ENCODE assay signal across 1 cellular context in genomic region chr4:140641789-140642439, GRCh38.
TF ChIP-seq lines count a peak whose summit lies in the region.

No MANE protein-coding gene starts in this region.

TF ChIP-seq in HepG2, 621 proteins besides CTCF, POLR2A, EP300 and RAD21 (continued from another document and continues in another):
- TF ChIP-seq ZHX1 (CRISPR knock-in tag; IDR thresholded peaks at IDR 0.05; ENCODE audit: low read depth), result no peak
- no peak for TF ChIP-seq ZBTB33 (CRISPR knock-in tag; IDR thresholded peaks at IDR 0.05)
- TF ChIP-seq CREM (IDR thresholded peaks at IDR 0.05), result 0 out of 2 replicates have a peak, but pooled peaks have one; percentile 43
- no peak for TF ChIP-seq CREM (CRISPR knock-in tag; IDR thresholded peaks at IDR 0.05)
- TF ChIP-seq ZNF225 (CRISPR knock-in tag; IDR thresholded peaks at IDR 0.05), result no peak
- no peak for TF ChIP-seq ADNP (CRISPR knock-in tag; IDR thresholded peaks at IDR 0.05)
- TF ChIP-seq ZBTB49 (CRISPR knock-in tag; IDR thresholded peaks at IDR 0.05; ENCODE audit: borderline replicate concordance), result no peak
- peak; percentile 68 for TF ChIP-seq ISL2 (CRISPR knock-in tag; IDR thresholded peaks at IDR 0.05)
- TF ChIP-seq ZIK1 (CRISPR knock-in tag; IDR thresholded peaks at IDR 0.05; ENCODE audit: borderline replicate concordance, low read depth), result no peak
- 0 out of 2 replicates have a peak, but pooled peaks have one; percentile 37 for TF ChIP-seq MTERF4 (CRISPR knock-in tag; IDR thresholded peaks at IDR 0.05)
- TF ChIP-seq SMARCE1 (IDR thresholded peaks at IDR 0.05; ENCODE audit: borderline replicate concordance), result no peak
- 0 out of 2 replicates have a peak, but pooled peaks have one; percentile 45 for TF ChIP-seq BRF2 (CRISPR knock-in tag; IDR thresholded peaks at IDR 0.05)
- peak; percentile 46; the same call in 1 of the 2 replicates for TF ChIP-seq NFIC (IDR thresholded peaks at IDR 0.05; ENCODE audit: low read length)
- no peak for TF ChIP-seq SALL2 (CRISPR knock-in tag; IDR thresholded peaks at IDR 0.05)
- TF ChIP-seq ZNF740 (CRISPR knock-in tag; IDR thresholded peaks at IDR 0.05), result peak; percentile 50; the same call in 1 of the 2 replicates
- TF ChIP-seq ZBTB10 (CRISPR knock-in tag; IDR thresholded peaks at IDR 0.05; ENCODE audit: borderline replicate concordance), result peak; percentile 70; the same call in 1 of the 2 replicates
- no peak for TF ChIP-seq ZNF407 (CRISPR knock-in tag; IDR thresholded peaks at IDR 0.05; ENCODE audit: not compliant biosample characterization)
- TF ChIP-seq ZNF562 (CRISPR knock-in tag; IDR thresholded peaks at IDR 0.05; ENCODE audit: borderline replicate concordance), result no peak
- peak; percentile 2; the same call in 1 of the 2 replicates for TF ChIP-seq FOSL2 (CRISPR knock-in tag; IDR thresholded peaks at IDR 0.05)
- peak; percentile 63; the same call in 1 of the 2 replicates for TF ChIP-seq HDAC1 (CRISPR knock-in tag; IDR thresholded peaks at IDR 0.05)
- peak; percentile 30; the same call in 1 of the 2 replicates for TF ChIP-seq ZNF503 (CRISPR knock-in tag; IDR thresholded peaks at IDR 0.05)
- peak; percentile 68 to 81; a peak in 3 of 4 replicates for TF ChIP-seq HMGXB4 (CRISPR knock-in tag; IDR thresholded peaks at IDR 0.05; ENCODE audit: borderline replicate concordance in 1 of 2, low read depth in 1 of 2)
- peak; percentile 53; the same call in 1 of the 2 replicates for TF ChIP-seq RXRB (CRISPR knock-in tag; IDR thresholded peaks at IDR 0.05; ENCODE audit: borderline replicate concordance)
- TF ChIP-seq NRL (CRISPR knock-in tag; IDR thresholded peaks at IDR 0.05; ENCODE audit: borderline replicate concordance), result 0 out of 2 replicates have a peak, but pooled peaks have one; percentile 14
- no peak; the same call in 1 of the 2 replicates for TF ChIP-seq SIN3A (IDR thresholded peaks at IDR 0.05; ENCODE audit: borderline replicate concordance, low read depth, low read length)
- TF ChIP-seq ZNF616 (CRISPR knock-in tag; IDR thresholded peaks at IDR 0.05; ENCODE audit: low read depth), result no peak
